ENCODE assay signal across 8 cellular contexts in genomic region chr2:152176113-152176714, GRCh38. TPM values are rescaled to one million over a fixed set of nuclear protein-coding genes. Genes with fewer than 3 reads are reported as not detected.
DNase-seq lines count a peak whose midpoint lies in the region; ATAC-seq and TF ChIP-seq lines count a peak whose summit lies in the region.

No MANE protein-coding gene starts in this region.

- peaks cover 30% of the 10 kb centered on the region for H3K4me1 Mint-ChIP-seq in activated CD4-positive, alpha-beta T cell treated with anti-CD3 and anti-CD28 coated beads, Interleukin-2, amount 10 ng/mL, durations not matched to agents 24 days and 14 days

- peak overlapping the region; percentile 86 for H3K4me3 ChIP-seq in SJCRH30
- peak overlapping the region; percentile 71 to 99 (median 86) for H3K4me3 ChIP-seq in esophagus squamous epithelium

- TF ChIP-seq POLR2A in esophagus squamous epithelium (IDR thresholded peaks at IDR 0.05), result no peak

- 10 to 11% methylated on average over 12 to 15 of the region's 29 CpGs for WGBS in esophagus squamous epithelium, 2 donors

- ATAC-seq in HG02938 (IDR thresholded peaks at IDR 0.05; ENCODE audit: unreplicated experiment) (peak; percentile 32), omental fat pad (ENCODE audit: low FRiP score) (peak; percentile 31)

- no peaks in the 10 kb centered on the region for H3K9me3 Mint-ChIP-seq in activated CD4-positive, alpha-beta T cell treated with anti-CD3 and anti-CD28 coated beads, Interleukin-2, amount 10 ng/mL, durations not matched to agents 24 days and 14 days

- H3K4me1 ChIP-seq in SJCRH30 (no peaks in the 10 kb centered on the region), esophagus squamous epithelium (peaks cover 16 to 43% (median 19%) of the 10 kb centered on the region in 3 donors)

- H3K9me3 ChIP-seq in SJCRH30 (replicated peaks) (no peaks in the 10 kb centered on the region), esophagus squamous epithelium (no peaks in the 10 kb centered on the region)

- DNase-seq in activated CD4-positive, alpha-beta T cell treated with anti-CD3 and anti-CD28 coated beads, Interleukin-2, amount 10 ng/mL, durations not matched to agents 24 days and 14 days, result no peak
- DNase-seq in activated CD4-positive, alpha-beta T cell treated with anti-CD3 and anti-CD28 coated beads for 48 hours, result no peak
- DNase-seq in SJCRH30 (no peak), esophagus squamous epithelium (lab: John Stamatoyannopoulos, UW) (no peak), omental fat pad (ENCODE audit: low spot score) (no peak), inferior parietal cortex (ENCODE audit: extremely low spot score) (no peak), hepatic stellate cell (ENCODE audit: low spot score) (no peak)

- no peak for TF ChIP-seq CTCF in esophagus squamous epithelium (IDR thresholded peaks at IDR 0.05)
- TF ChIP-seq CTCF in omental fat pad (IDR thresholded peaks at IDR 0.05), result no peak

- no peaks in the 10 kb centered on the region for H3K36me3 ChIP-seq in SJCRH30
- H3K36me3 ChIP-seq in esophagus squamous epithelium, result no peaks in the 10 kb centered on the region

- H3K27me3 ChIP-seq in SJCRH30 (no peaks in the 10 kb centered on the region), esophagus squamous epithelium (no peaks in the 10 kb centered on the region)

- peak overlapping the region; percentile 99 for H3K27ac Mint-ChIP-seq in activated CD4-positive, alpha-beta T cell treated with anti-CD3 and anti-CD28 coated beads, Interleukin-2, amount 10 ng/mL, durations not matched to agents 24 days and 14 days

- peak overlapping the region; percentile 95 for H3K27ac ChIP-seq in SJCRH30
- peak overlapping the region; percentile 95 to 99 (median 98) for H3K27ac ChIP-seq in esophagus squamous epithelium

- peak overlapping the region; percentile 99 for H3K4me3 Mint-ChIP-seq in activated CD4-positive, alpha-beta T cell treated with anti-CD3 and anti-CD28 coated beads, Interleukin-2, amount 10 ng/mL, durations not matched to agents 24 days and 14 days

- H3K27me3 Mint-ChIP-seq in activated CD4-positive, alpha-beta T cell treated with anti-CD3 and anti-CD28 coated beads, Interleukin-2, amount 10 ng/mL, durations not matched to agents 24 days and 14 days, result peaks cover 5% of the 10 kb centered on the region

- intact Hi-C loops in activated CD4-positive, alpha-beta T cell treated with anti-CD3 and anti-CD28 coated beads, Interleukin-2, amount 10 ng/mL, durations not matched to agents 24 days and 14 days (cut with micrococcal nuclease), result loop anchor here (1.0 to 10.0 kb wide), 9 partner anchors 226 to 565 kb away; partner anchors contain the start of gene ARL5A
- intact Hi-C loops in esophagus squamous epithelium (cut with DNase I), result no loop called here

- peaks cover 7% of the 10 kb centered on the region for H3K36me3 Mint-ChIP-seq in activated CD4-positive, alpha-beta T cell treated with anti-CD3 and anti-CD28 coated beads, Interleukin-2, amount 10 ng/mL, durations not matched to agents 24 days and 14 days (ENCODE audit: low read depth)

RNA-seq across cellular contexts. Expression of gene STAM2, which starts 0.7 kb away (rescaled TPM):
- 16.9 and 22.2 TPM in 2 replicates for total RNA-seq in activated CD4-positive, alpha-beta T cell treated with anti-CD3 and anti-CD28 coated beads, Interleukin-2, amount 10 ng/mL, durations not matched to agents 24 days and 14 days
- 12.5 and 15.9 TPM in 2 replicates for total RNA-seq in SJCRH30 (2014; rRNA removed; shearing (Covaris generic))
- total RNA-seq in esophagus squamous epithelium (10 to 100 TPM; 18.8 to 37.0 (median 33.9) TPM), omental fat pad (10 to 100 TPM; 23.9 to 47.8 (median 33.4) TPM)
